2 cellular contexts compared by ENCODE assay signal in genomic region chr2:46530571-46530970, GRCh38.
A peak's percentile ranks its signal among the peaks of the same experiment; 100 is the strongest.
TF ChIP-seq lines count a peak whose summit lies in the region.

No MANE protein-coding gene starts in this region.

TF ChIP-seq in HepG2, 621 proteins besides CTCF, POLR2A, EP300 and RAD21:
- TF ChIP-seq ZNF777 (CRISPR knock-in tag; IDR thresholded peaks at IDR 0.05) = no peak
- TF ChIP-seq, protein P1, sequence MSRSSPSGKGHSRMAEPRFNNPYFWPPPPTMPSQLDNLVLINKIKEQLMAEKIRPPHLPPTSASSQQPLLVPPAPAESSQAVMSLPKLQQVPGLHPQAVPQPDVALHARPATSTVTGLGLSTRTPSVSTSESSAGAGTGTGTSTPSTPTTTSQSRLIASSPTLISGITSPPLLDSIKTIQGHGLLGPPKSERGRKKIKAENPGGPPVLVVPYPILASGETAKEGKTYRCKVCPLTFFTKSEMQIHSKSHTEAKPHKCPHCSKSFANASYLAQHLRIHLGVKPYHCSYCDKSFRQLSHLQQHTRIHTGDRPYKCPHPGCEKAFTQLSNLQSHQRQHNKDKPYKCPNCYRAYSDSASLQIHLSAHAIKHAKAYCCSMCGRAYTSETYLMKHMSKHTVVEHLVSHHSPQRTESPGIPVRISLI (CRISPR knock-in tag; IDR thresholded peaks at IDR 0.05; ENCODE audit: borderline replicate concordance) = no peak
- peak; percentile 55; the same call in 1 of the 2 replicates for TF ChIP-seq ZNF430 (CRISPR knock-in tag; IDR thresholded peaks at IDR 0.05)
- TF ChIP-seq RNF2 (conservative IDR thresholded peaks at IDR 0.05; ENCODE audit: low read depth) = no peak
- no peak for TF ChIP-seq HCFC1 (IDR thresholded peaks at IDR 0.05; ENCODE audit: low read depth, low read length)
TF ChIP-seq in HepG2: peak in this region for 1.

TF ChIP-seq in K562, 482 proteins besides CTCF, POLR2A, EP300 and RAD21:
- TF ChIP-seq MYBL2 (IDR thresholded peaks at IDR 0.05; ENCODE audit: low read depth) (no peak), MYBL2 (CRISPR knock-in tag; IDR thresholded peaks at IDR 0.05; ENCODE audit: borderline replicate concordance) (no peak), ZNF431 (CRISPR knock-in tag; IDR thresholded peaks at IDR 0.05) (peak; percentile 72; the same call in 1 of the 2 replicates), ZFP36 (IDR thresholded peaks at IDR 0.05; ENCODE audit: low read depth, low read length, partially characterized antibody) (peak; percentile 46), SRSF7 (optimal IDR thresholded peaks at IDR 0.05; ENCODE audit: low read depth, low read length) (no peak)
